Comparison of ENCODE assay signal across 33 cellular contexts in the genomic region with DNA sequence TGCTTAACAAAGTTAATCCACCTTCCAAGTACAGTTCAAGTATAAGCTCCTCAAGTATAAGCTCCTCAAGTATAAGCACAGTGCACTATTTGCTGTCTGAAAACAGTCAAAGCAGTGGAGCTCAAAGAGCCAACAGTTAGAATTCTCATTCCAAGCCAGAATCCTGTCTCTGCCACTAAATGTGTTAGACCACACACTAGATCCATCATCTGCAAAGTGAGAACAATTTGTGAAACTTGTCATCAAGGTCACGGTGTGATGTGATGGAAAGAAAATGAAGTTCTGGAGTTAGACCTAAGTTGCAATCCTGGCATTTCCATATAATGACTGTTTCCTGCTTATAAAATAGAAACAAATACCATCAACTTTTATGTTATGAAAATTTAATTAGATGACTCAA.
"Had no signal": no experiment of that assay in that cellular context is flagged by ENCODE, and none has a peak within 500 bp of the region (broad histone marks: within the 10 kb centered on the region; RNA-seq: fewer than 3 reads in every experiment).

No MANE protein-coding gene starts in this region.

- H3K27ac Mint-ChIP-seq: activated naive CD4-positive, alpha-beta T cell treated with anti-CD3 and anti-CD28 coated beads for 36 hours; activated naive CD8-positive, alpha-beta T cell treated with anti-CD3 and anti-CD28 coated beads for 36 hours; brain; immature natural killer cell; natural killer cell; neural progenitor cell; stimulated activated effector memory CD8-positive, alpha-beta T cell treated with anti-CD3 and anti-CD28 coated beads, Interleukin-12 subunit alpha, Interleukin-12 subunit beta, amount 100 ng/mL, for 72 hours; T-helper 17 cell had no signal

- ATAC-seq: activated CD4-positive, CD25-positive, alpha-beta regulatory T cell treated with anti-CD3 and anti-CD28 coated beads, Interleukin-2, amount 50 U/mL, for 24 hours; gastroesophageal sphincter; left lobe of liver; lower lobe of right lung; natural killer cell; sciatic nerve; stimulated activated effector memory CD8-positive, alpha-beta T cell treated with anti-CD3 and anti-CD28 coated beads, Interleukin-12 subunit alpha, Interleukin-12 subunit beta, amount 100 ng/mL, for 72 hours; stimulated activated naive CD8-positive, alpha-beta T cell treated with anti-CD3 and anti-CD28 coated beads, Interleukin-15, amount 100 ng/mL, for 72 hours; T-helper 17 cell had no signal

- H3K4me2 ChIP-seq: neural progenitor cell had no signal

- H3K27me3 ChIP-seq: adrenal gland, cardiac muscle cell, gastroesophageal sphincter, neural progenitor cell, upper lobe of left lung had no signal

- H3K9me3 Mint-ChIP-seq: activated naive CD4-positive, alpha-beta T cell treated with anti-CD3 and anti-CD28 coated beads for 36 hours; activated naive CD8-positive, alpha-beta T cell treated with anti-CD3 and anti-CD28 coated beads for 36 hours; stimulated activated naive CD8-positive, alpha-beta T cell treated with anti-CD3 and anti-CD28 coated beads, Interleukin-15, amount 100 ng/mL, for 72 hours had no signal

- DNase-seq: activated CD4-positive, alpha-beta T cell treated with anti-CD3 and anti-CD28 coated beads for 48 hours; activated CD4-positive, alpha-beta T cell treated with anti-CD3 and anti-CD28 coated beads, Interleukin-2, amount 50 U/mL, for 48 hours; activated CD8-positive, alpha-beta memory T cell treated with anti-CD3 and anti-CD28 coated beads for 24 hours; activated effector memory CD4-positive, alpha-beta T cell treated with Interleukin-2 at 50 U/mL for 16 hours; activated naive CD4-positive, alpha-beta T cell treated with anti-CD3 and anti-CD28 coated beads for 36 hours; activated naive CD8-positive, alpha-beta T cell treated with anti-CD3 and anti-CD28 coated beads for 36 hours; adrenal gland; aorta; cortex of kidney; head of caudate nucleus; hypothalamus; immature natural killer cell; lower lobe of right lung; mesenchymal stem cell; natural killer cell; occipital lobe; posterior cingulate gyrus; stimulated activated CD4-positive, alpha-beta T cell treated with anti-CD3 and anti-CD28 coated beads, Interleukin-4, amount 100 ng/mL, for 24 hours; stimulated activated naive CD8-positive, alpha-beta T cell treated with anti-CD3 and anti-CD28 coated beads, Interleukin-15, amount 100 ng/mL, for 72 hours; substantia nigra; T-helper 17 cell; T1000; upper lobe of left lung; WERI-Rb-1 had no signal

- H3K36me3 ChIP-seq: adrenal gland, cardiac muscle cell, gastroesophageal sphincter, lower lobe of right lung, neural progenitor cell, upper lobe of left lung, WERI-Rb-1 had no signal

- H3K4me1 Mint-ChIP-seq: activated naive CD8-positive, alpha-beta T cell treated with anti-CD3 and anti-CD28 coated beads for 36 hours; immature natural killer cell; natural killer cell; stimulated activated effector memory CD8-positive, alpha-beta T cell treated with anti-CD3 and anti-CD28 coated beads, Interleukin-12 subunit alpha, Interleukin-12 subunit beta, amount 100 ng/mL, for 72 hours; stimulated activated naive CD8-positive, alpha-beta T cell treated with anti-CD3 and anti-CD28 coated beads, Interleukin-15, amount 100 ng/mL, for 72 hours; T-helper 17 cell had no signal

- H3K27ac ChIP-seq: adrenal gland, cardiac muscle cell, lower lobe of right lung, neural progenitor cell, skin epidermis, upper lobe of left lung, WERI-Rb-1 had no signal

- H3K4me3 ChIP-seq: adrenal gland, cardiac muscle cell, gastroesophageal sphincter, lower lobe of right lung, neural progenitor cell, skin epidermis, upper lobe of left lung had no signal

- H3K4me1 ChIP-seq: adrenal gland, lower lobe of right lung, upper lobe of left lung had no signal

- H3K9me3 ChIP-seq: adrenal gland, gastroesophageal sphincter, lower lobe of right lung, upper lobe of left lung had no signal

- H2AFZ ChIP-seq: neural progenitor cell had no signal

- H3K27me3 Mint-ChIP-seq: activated naive CD8-positive, alpha-beta T cell treated with anti-CD3 and anti-CD28 coated beads for 36 hours; brain; stimulated activated naive CD8-positive, alpha-beta T cell treated with anti-CD3 and anti-CD28 coated beads, Interleukin-15, amount 100 ng/mL, for 72 hours; T-helper 17 cell had no signal

- H3K36me3 Mint-ChIP-seq: activated naive CD8-positive, alpha-beta T cell treated with anti-CD3 and anti-CD28 coated beads for 36 hours; brain; immature natural killer cell; natural killer cell; stimulated activated effector memory CD8-positive, alpha-beta T cell treated with anti-CD3 and anti-CD28 coated beads, Interleukin-12 subunit alpha, Interleukin-12 subunit beta, amount 100 ng/mL, for 72 hours had no signal

- H3K9ac ChIP-seq: neural progenitor cell had no signal

- H3K4me3 Mint-ChIP-seq: activated naive CD4-positive, alpha-beta T cell treated with anti-CD3 and anti-CD28 coated beads for 36 hours; activated naive CD8-positive, alpha-beta T cell treated with anti-CD3 and anti-CD28 coated beads for 36 hours; brain; immature natural killer cell; natural killer cell; neural progenitor cell; stimulated activated effector memory CD8-positive, alpha-beta T cell treated with anti-CD3 and anti-CD28 coated beads, Interleukin-12 subunit alpha, Interleukin-12 subunit beta, amount 100 ng/mL, for 72 hours; stimulated activated naive CD8-positive, alpha-beta T cell treated with anti-CD3 and anti-CD28 coated beads, Interleukin-15, amount 100 ng/mL, for 72 hours; T-helper 17 cell had no signal
